Comparison of ENCODE assay signal across 24 cellular contexts in the genomic region with DNA sequence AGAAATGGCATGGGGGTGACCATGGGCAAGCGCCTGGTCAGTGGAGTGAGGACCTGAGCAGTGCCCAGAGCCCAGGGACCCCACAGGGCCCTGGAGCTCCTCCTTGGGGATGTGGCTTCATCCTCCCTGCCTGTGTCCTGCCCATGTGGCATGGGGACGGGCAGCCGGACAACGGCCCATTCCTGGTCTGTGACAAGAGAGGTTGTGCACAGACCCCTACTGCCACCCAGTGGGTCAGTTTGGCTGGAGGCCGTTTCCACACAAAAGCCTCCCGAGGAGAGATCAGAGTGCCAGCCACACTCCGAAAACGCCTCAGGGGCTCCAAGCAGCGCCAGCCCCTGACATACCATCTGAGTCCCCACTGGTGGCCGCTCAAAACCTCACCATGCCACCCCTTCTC. TPM values are rescaled to one million over a fixed set of nuclear protein-coding genes. Genes with fewer than 3 reads are reported as not detected.
DNase-seq lines count a peak whose midpoint lies in the region; ATAC-seq and TF ChIP-seq lines count a peak whose summit lies in the region.
"Had no signal": no experiment of that assay in that cellular context is flagged by ENCODE, and none has a peak within 500 bp of the region (broad histone marks: within the 10 kb centered on the region; RNA-seq: fewer than 3 reads in every experiment).

No MANE protein-coding gene starts in this region.

- H3K27me3 ChIP-seq in Loucy (ENCODE audit: insufficient read depth, low read length, poor library complexity, severe bottlenecking) (no peaks in the 10 kb centered on the region), endodermal cell (ENCODE audit: control insufficient read depth, insufficient read depth, low read length, poor library complexity, severe bottlenecking) (no peaks in the 10 kb centered on the region)

- no peaks in the 10 kb centered on the region for H3K9me2 ChIP-seq in Loucy (replicated peaks; ENCODE audit: low read depth, low read length)

- H3K79me2 ChIP-seq in Loucy (ENCODE audit: insufficient read depth, low read length) = no peaks in the 10 kb centered on the region

- peak; percentile 10 for DNase-seq in NCI-H1092 treated with DMSO at 0.1 percent for 48 hours (lab: John Stamatoyannopoulos, UW)
- no peak for DNase-seq in NCI-H1092 (lab: John Stamatoyannopoulos, UW)
- peak; percentile 55 for DNase-seq in endodermal cell
- DNase-seq in pons (ENCODE audit: low spot score) = peak; percentile 3
- DNase-seq in effector CD8-positive, alpha-beta T cell (lab: John Stamatoyannopoulos, UW) = no peak
- DNase-seq in activated CD8-positive, alpha-beta memory T cell treated with anti-CD3 and anti-CD28 coated beads, Interleukin-2, amount 10 ng/mL, durations not matched to agents 7 days and 5 days = no peak
- DNase-seq: activated naive CD4-positive, alpha-beta T cell treated with anti-CD3 and anti-CD28 coated beads, Interleukin-2, amount 50 U/mL, for 16 hours; CD4-positive, CD25-positive, alpha-beta regulatory T cell; HCEC 1CT; heart left ventricle; KBM-7; NCI-H1694; RPMI8226 had no signal

- H3K4me1 Mint-ChIP-seq in endodermal cell = no peaks in the 10 kb centered on the region
- no peaks in the 10 kb centered on the region for H3K4me1 Mint-ChIP-seq in activated CD8-positive, alpha-beta memory T cell treated with anti-CD3 and anti-CD28 coated beads, Interleukin-2, amount 10 ng/mL, durations not matched to agents 7 days and 5 days
- H3K4me1 Mint-ChIP-seq: stimulated activated effector memory CD8-positive, alpha-beta T cell treated with anti-CD3 and anti-CD28 coated beads, Interleukin-12 subunit alpha, Interleukin-12 subunit beta, amount 100 ng/mL, for 72 hours had no signal

- H3K36me3 Mint-ChIP-seq in endodermal cell (ENCODE audit: low read depth) = no peaks in the 10 kb centered on the region
- H3K36me3 Mint-ChIP-seq in activated CD8-positive, alpha-beta memory T cell treated with anti-CD3 and anti-CD28 coated beads, Interleukin-2, amount 10 ng/mL, durations not matched to agents 7 days and 5 days = no peaks in the 10 kb centered on the region
- H3K36me3 Mint-ChIP-seq: CD4-positive, CD25-positive, alpha-beta regulatory T cell; stimulated activated effector memory CD8-positive, alpha-beta T cell treated with anti-CD3 and anti-CD28 coated beads, Interleukin-12 subunit alpha, Interleukin-12 subunit beta, amount 100 ng/mL, for 72 hours had no signal

- H3K9ac ChIP-seq in Loucy (ENCODE audit: low read depth, low read length, poor library complexity, severe bottlenecking) (no peak overlapping the region), endodermal cell (ENCODE audit: extremely low read depth, low read length, poor library complexity, severe bottlenecking) (no peak overlapping the region)

- no peaks in the 10 kb centered on the region for H3K4me1 ChIP-seq in Loucy (ENCODE audit: insufficient read depth, low read length, poor library complexity, severe bottlenecking)
- no peaks in the 10 kb centered on the region for H3K4me1 ChIP-seq in endodermal cell (ENCODE audit: control insufficient read depth, insufficient read depth, low read length)
- H3K4me1 ChIP-seq: tibial nerve had no signal

- H2AFZ ChIP-seq in Loucy (ENCODE audit: low read length) = no peak overlapping the region

- H3K9me3 ChIP-seq in Loucy (ENCODE audit: insufficient read depth, low read depth, low read length) = no peaks in the 10 kb centered on the region
- no peaks in the 10 kb centered on the region for H3K9me3 ChIP-seq in endodermal cell (ENCODE audit: control insufficient read depth, low read length)
- H3K9me3 ChIP-seq: body of pancreas, esophagus muscularis mucosa, heart left ventricle, tibial nerve had no signal

- CTCF ChIA-PET in activated CD8-positive, alpha-beta memory T cell treated with anti-CD3 and anti-CD28 coated beads, Interleukin-2, amount 10 ng/mL, durations not matched to agents 7 days and 5 days (lab: Charles Lee) = no interaction called here

- no peaks in the 10 kb centered on the region for H3K9me3 Mint-ChIP-seq in endodermal cell
- H3K9me3 Mint-ChIP-seq in activated CD8-positive, alpha-beta memory T cell treated with anti-CD3 and anti-CD28 coated beads, Interleukin-2, amount 10 ng/mL, durations not matched to agents 7 days and 5 days (ENCODE audit: low read depth) = no peaks in the 10 kb centered on the region
- H3K9me3 Mint-ChIP-seq: dendritic cell treated with granulocyte-macrophage colony-stimulating factor and Interleukin-4, amounts not matched to agents 40 ng/mL and 50 ng/mL, for 4 days; stimulated activated effector memory CD8-positive, alpha-beta T cell treated with anti-CD3 and anti-CD28 coated beads, Interleukin-12 subunit alpha, Interleukin-12 subunit beta, amount 100 ng/mL, for 72 hours had no signal

- peak; percentile 32 for TF ChIP-seq CTCF in Loucy (conservative IDR thresholded peaks at IDR 0.05; ENCODE audit: low read length)
- TF ChIP-seq CTCF in endodermal cell (conservative IDR thresholded peaks at IDR 0.05) = peak; percentile 60

- no peak overlapping the region for H3K27ac ChIP-seq in endodermal cell (ENCODE audit: low read depth, low read length)
- H3K27ac ChIP-seq: body of pancreas, esophagus muscularis mucosa, heart left ventricle, skin epidermis, tibial nerve had no signal

- no peak overlapping the region for H3K4me3 Mint-ChIP-seq in endodermal cell
- no peak overlapping the region for H3K4me3 Mint-ChIP-seq in activated CD8-positive, alpha-beta memory T cell treated with anti-CD3 and anti-CD28 coated beads, Interleukin-2, amount 10 ng/mL, durations not matched to agents 7 days and 5 days
- H3K4me3 Mint-ChIP-seq: CD4-positive, CD25-positive, alpha-beta regulatory T cell; dendritic cell treated with granulocyte-macrophage colony-stimulating factor and Interleukin-4, amounts not matched to agents 40 ng/mL and 50 ng/mL, for 4 days; stimulated activated effector memory CD8-positive, alpha-beta T cell treated with anti-CD3 and anti-CD28 coated beads, Interleukin-12 subunit alpha, Interleukin-12 subunit beta, amount 100 ng/mL, for 72 hours had no signal

- no peaks in the 10 kb centered on the region for H3K36me3 ChIP-seq in Loucy (ENCODE audit: insufficient read depth, low read length)
- no peaks in the 10 kb centered on the region for H3K36me3 ChIP-seq in endodermal cell (ENCODE audit: control insufficient read depth, insufficient read depth, low read length)
- H3K36me3 ChIP-seq: esophagus muscularis mucosa, heart left ventricle, tibial nerve had no signal

- H3K4me3 ChIP-seq in Loucy (ENCODE audit: low read length, poor library complexity, severe bottlenecking) (no peak overlapping the region), endodermal cell (ENCODE audit: low read length) (no peak overlapping the region)
- H3K4me3 ChIP-seq: body of pancreas, esophagus muscularis mucosa, heart left ventricle, skin epidermis, tibial nerve had no signal

- no peak overlapping the region for H3K27ac Mint-ChIP-seq in endodermal cell
- no peak overlapping the region for H3K27ac Mint-ChIP-seq in activated CD8-positive, alpha-beta memory T cell treated with anti-CD3 and anti-CD28 coated beads, Interleukin-2, amount 10 ng/mL, durations not matched to agents 7 days and 5 days
- H3K27ac Mint-ChIP-seq: CD4-positive, CD25-positive, alpha-beta regulatory T cell; dendritic cell treated with granulocyte-macrophage colony-stimulating factor and Interleukin-4, amounts not matched to agents 40 ng/mL and 50 ng/mL, for 4 days; stimulated activated effector memory CD8-positive, alpha-beta T cell treated with anti-CD3 and anti-CD28 coated beads, Interleukin-12 subunit alpha, Interleukin-12 subunit beta, amount 100 ng/mL, for 72 hours had no signal

- no peaks in the 10 kb centered on the region for H4K20me1 ChIP-seq in Loucy (ENCODE audit: insufficient read depth, low read length, poor library complexity, severe bottlenecking)

- ATAC-seq in GM18870 (IDR thresholded peaks at IDR 0.05; ENCODE audit: unreplicated experiment) = no peak
- ATAC-seq in activated CD8-positive, alpha-beta memory T cell treated with anti-CD3 and anti-CD28 coated beads, Interleukin-2, amount 10 ng/mL, durations not matched to agents 7 days and 5 days = no peak
- ATAC-seq: body of pancreas; heart left ventricle; stimulated activated effector memory CD8-positive, alpha-beta T cell treated with anti-CD3 and anti-CD28 coated beads, Interleukin-12 subunit alpha, Interleukin-12 subunit beta, amount 100 ng/mL, for 72 hours had no signal

- H3K4me2 ChIP-seq in Loucy (ENCODE audit: low read depth, low read length, poor library complexity, severe bottlenecking) = no peak overlapping the region

- 79 to 86% methylated on average over 10 of the region's 10 CpGs for WGBS in endodermal cell (ENCODE audit: insufficient coverage in 1 of 2, insufficient read length in 1 of 2), 2 experiments

- no peaks in the 10 kb centered on the region for H3F3A ChIP-seq in Loucy (ENCODE audit: low read depth)

- no peaks in the 10 kb centered on the region for H3K27me3 Mint-ChIP-seq in endodermal cell (ENCODE audit: insufficient read depth)
- H3K27me3 Mint-ChIP-seq in activated CD8-positive, alpha-beta memory T cell treated with anti-CD3 and anti-CD28 coated beads, Interleukin-2, amount 10 ng/mL, durations not matched to agents 7 days and 5 days = peaks cover 4% of the 10 kb centered on the region
- H3K27me3 Mint-ChIP-seq: CD4-positive, CD25-positive, alpha-beta regulatory T cell had no signal

RNA-seq across cellular contexts. Expression of a gene that starts 19.8 kb away (rescaled TPM):
- not detected for total RNA-seq in endodermal cell
- not detected for polyA plus RNA-seq in endodermal cell (2013, experiment 1 of 2)
- polyA plus RNA-seq in endodermal cell (2013, experiment 2 of 2) = not detected
- not detected for total RNA-seq in activated CD8-positive, alpha-beta memory T cell treated with anti-CD3 and anti-CD28 coated beads, Interleukin-2, amount 10 ng/mL, durations not matched to agents 7 days and 5 days
- total RNA-seq: body of pancreas; CD4-positive, CD25-positive, alpha-beta regulatory T cell; esophagus muscularis mucosa; heart left ventricle; osteocyte; T-helper 1 cell treated with Interleukin-12 subunit alpha and Interleukin-12 subunit beta and Interleukin-4 antibody, amounts not matched to agents 30 ng/mL and 1 ng/mL, for 36 hours; tibial nerve had no signal
- polyA plus RNA-seq: CD4-positive, CD25-positive, alpha-beta regulatory T cell; heart left ventricle; keratinocyte had no signal

RNA-seq across cellular contexts. Expression of a gene that starts 43.6 kb away (rescaled TPM):
- total RNA-seq in endodermal cell = under 1 TPM; 0.09 to 0.15 TPM
- polyA plus RNA-seq in endodermal cell (2013, experiment 1 of 2) = not detected
- polyA plus RNA-seq in endodermal cell (2013, experiment 2 of 2) = not detected
- total RNA-seq in activated CD8-positive, alpha-beta memory T cell treated with anti-CD3 and anti-CD28 coated beads, Interleukin-2, amount 10 ng/mL, durations not matched to agents 7 days and 5 days = not detected
- total RNA-seq: CD4-positive, CD25-positive, alpha-beta regulatory T cell; esophagus muscularis mucosa; heart left ventricle; osteocyte; T-helper 1 cell treated with Interleukin-12 subunit alpha and Interleukin-12 subunit beta and Interleukin-4 antibody, amounts not matched to agents 30 ng/mL and 1 ng/mL, for 36 hours had no signal
- polyA plus RNA-seq: CD4-positive, CD25-positive, alpha-beta regulatory T cell; heart left ventricle; keratinocyte had no signal

RNA-seq across cellular contexts. Expression of a gene that starts 49.9 kb away (rescaled TPM):
- 1 to 10 TPM; 7.1 to 9.8 TPM for total RNA-seq in endodermal cell
- 3.0 TPM for polyA plus RNA-seq in endodermal cell (2013, experiment 1 of 2)
- 2.3 TPM for polyA plus RNA-seq in endodermal cell (2013, experiment 2 of 2)
- total RNA-seq in activated CD8-positive, alpha-beta memory T cell treated with anti-CD3 and anti-CD28 coated beads, Interleukin-2, amount 10 ng/mL, durations not matched to agents 7 days and 5 days = 1 to 10 TPM in 1 of 2 experiments, under 1 TPM in 1; 0.82 to 1.5 TPM
- total RNA-seq: body of pancreas, esophagus muscularis mucosa, heart left ventricle, osteocyte, tibial nerve had no signal
- polyA plus RNA-seq: CD4-positive, CD25-positive, alpha-beta regulatory T cell; heart left ventricle; keratinocyte had no signal

Comparison
In these comparisons a context has a peak if more than half of its experiments do, and no peak if none do; other contexts are left out.
1. DNase-seq: peak in NCI-H1092 treated with DMSO at 0.1 percent for 48 hours (single experiment), endodermal cell (single experiment) and pons (single experiment); none in NCI-H1092 (single experiment), effector CD8-positive, alpha-beta T cell (single experiment) and activated CD8-positive, alpha-beta memory T cell treated with anti-CD3 and anti-CD28 coated beads, Interleukin-2, amount 10 ng/mL, durations not matched to agents 7 days and 5 days (single experiment).